In the genomic region with DNA sequence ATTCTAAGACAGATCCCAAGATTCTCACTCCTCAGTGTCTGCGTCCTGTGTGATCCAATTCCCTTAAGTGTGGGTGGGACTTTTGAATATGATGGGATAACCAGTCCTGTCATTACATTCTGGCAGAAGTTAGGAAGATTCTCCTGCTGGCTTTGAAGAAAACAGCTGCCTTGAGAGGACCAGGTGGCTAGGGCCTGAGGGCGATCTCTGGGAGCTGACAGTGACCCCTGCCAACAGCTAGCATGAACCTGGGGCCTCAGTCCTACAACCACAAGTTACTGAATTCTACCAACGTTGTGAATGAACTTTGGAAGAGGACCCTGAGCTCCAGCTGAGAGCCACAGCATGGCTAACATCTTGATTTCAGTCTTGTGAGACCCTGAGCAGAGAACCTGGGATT, we compare ENCODE assay signal across 2 cellular contexts.
TF ChIP-seq lines count a peak whose summit lies in the region.

No MANE protein-coding gene starts in this region.

TF ChIP-seq in HCT116, 20 proteins besides CTCF, POLR2A, EP300 and RAD21:
- TF ChIP-seq CBX3 (IDR thresholded peaks at IDR 0.05; ENCODE audit: low read depth) (no peak), EZH2 (IDR thresholded peaks at IDR 0.05) (no peak), ZFX (IDR thresholded peaks at IDR 0.05) (no peak), FOSL1 (IDR thresholded peaks at IDR 0.05; ENCODE audit: low read depth) (no peak), EGR1 (IDR thresholded peaks at IDR 0.05; ENCODE audit: low read depth) (no peak), TCF7L2 (IDR thresholded peaks at IDR 0.05; ENCODE audit: borderline replicate concordance, extremely low read depth, insufficient read depth, insufficient read length) (no peak), ZNF274 (IDR thresholded peaks at IDR 0.05; ENCODE audit: low read depth, low read length) (no peak), ELF1 (IDR thresholded peaks at IDR 0.05; ENCODE audit: borderline replicate concordance, low read depth) (no peak), SRF (IDR thresholded peaks at IDR 0.05; ENCODE audit: low read depth) (no peak), JUND (IDR thresholded peaks at IDR 0.05) (no peak)
- TF ChIP-seq, protein P1, sequence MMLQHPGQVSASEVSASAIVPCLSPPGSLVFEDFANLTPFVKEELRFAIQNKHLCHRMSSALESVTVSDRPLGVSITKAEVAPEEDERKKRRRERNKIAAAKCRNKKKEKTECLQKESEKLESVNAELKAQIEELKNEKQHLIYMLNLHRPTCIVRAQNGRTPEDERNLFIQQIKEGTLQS (IDR thresholded peaks at IDR 0.05): no peak
- TF ChIP-seq, protein P2, sequence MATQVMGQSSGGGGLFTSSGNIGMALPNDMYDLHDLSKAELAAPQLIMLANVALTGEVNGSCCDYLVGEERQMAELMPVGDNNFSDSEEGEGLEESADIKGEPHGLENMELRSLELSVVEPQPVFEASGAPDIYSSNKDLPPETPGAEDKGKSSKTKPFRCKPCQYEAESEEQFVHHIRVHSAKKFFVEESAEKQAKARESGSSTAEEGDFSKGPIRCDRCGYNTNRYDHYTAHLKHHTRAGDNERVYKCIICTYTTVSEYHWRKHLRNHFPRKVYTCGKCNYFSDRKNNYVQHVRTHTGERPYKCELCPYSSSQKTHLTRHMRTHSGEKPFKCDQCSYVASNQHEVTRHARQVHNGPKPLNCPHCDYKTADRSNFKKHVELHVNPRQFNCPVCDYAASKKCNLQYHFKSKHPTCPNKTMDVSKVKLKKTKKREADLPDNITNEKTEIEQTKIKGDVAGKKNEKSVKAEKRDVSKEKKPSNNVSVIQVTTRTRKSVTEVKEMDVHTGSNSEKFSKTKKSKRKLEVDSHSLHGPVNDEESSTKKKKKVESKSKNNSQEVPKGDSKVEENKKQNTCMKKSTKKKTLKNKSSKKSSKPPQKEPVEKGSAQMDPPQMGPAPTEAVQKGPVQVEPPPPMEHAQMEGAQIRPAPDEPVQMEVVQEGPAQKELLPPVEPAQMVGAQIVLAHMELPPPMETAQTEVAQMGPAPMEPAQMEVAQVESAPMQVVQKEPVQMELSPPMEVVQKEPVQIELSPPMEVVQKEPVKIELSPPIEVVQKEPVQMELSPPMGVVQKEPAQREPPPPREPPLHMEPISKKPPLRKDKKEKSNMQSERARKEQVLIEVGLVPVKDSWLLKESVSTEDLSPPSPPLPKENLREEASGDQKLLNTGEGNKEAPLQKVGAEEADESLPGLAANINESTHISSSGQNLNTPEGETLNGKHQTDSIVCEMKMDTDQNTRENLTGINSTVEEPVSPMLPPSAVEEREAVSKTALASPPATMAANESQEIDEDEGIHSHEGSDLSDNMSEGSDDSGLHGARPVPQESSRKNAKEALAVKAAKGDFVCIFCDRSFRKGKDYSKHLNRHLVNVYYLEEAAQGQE (IDR thresholded peaks at IDR 0.05; ENCODE audit: low read depth): no peak

TF ChIP-seq in H1, 55 proteins besides CTCF, POLR2A, EP300 and RAD21:
- no peak for TF ChIP-seq SIRT6 (IDR thresholded peaks at IDR 0.05; ENCODE audit: low read length)
- no peak for TF ChIP-seq RFX5 (IDR thresholded peaks at IDR 0.05; ENCODE audit: borderline replicate concordance, low read depth, low read length)
- no peak for TF ChIP-seq CREB1 (IDR thresholded peaks at IDR 0.05)
- TF ChIP-seq ZNF274 (IDR thresholded peaks at IDR 0.05; ENCODE audit: borderline replicate concordance, extremely low read depth, low read length): no peak
- no peak for TF ChIP-seq GTF2F1 (IDR thresholded peaks at IDR 0.05; ENCODE audit: borderline replicate concordance, low read depth, low read length)
- TF ChIP-seq CHD1 (IDR thresholded peaks at IDR 0.05; ENCODE audit: low read depth, low read length): no peak
- TF ChIP-seq, protein P3, sequence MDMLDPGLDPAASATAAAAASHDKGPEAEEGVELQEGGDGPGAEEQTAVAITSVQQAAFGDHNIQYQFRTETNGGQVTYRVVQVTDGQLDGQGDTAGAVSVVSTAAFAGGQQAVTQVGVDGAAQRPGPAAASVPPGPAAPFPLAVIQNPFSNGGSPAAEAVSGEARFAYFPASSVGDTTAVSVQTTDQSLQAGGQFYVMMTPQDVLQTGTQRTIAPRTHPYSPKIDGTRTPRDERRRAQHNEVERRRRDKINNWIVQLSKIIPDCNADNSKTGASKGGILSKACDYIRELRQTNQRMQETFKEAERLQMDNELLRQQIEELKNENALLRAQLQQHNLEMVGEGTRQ (IDR thresholded peaks at IDR 0.05; ENCODE audit: low read length): no peak
- TF ChIP-seq JUN (IDR thresholded peaks at IDR 0.05; ENCODE audit: low read depth, low read length): no peak
- no peak for TF ChIP-seq SRF (IDR thresholded peaks at IDR 0.05; ENCODE audit: low read depth, low read length)
- TF ChIP-seq POU5F1 (IDR thresholded peaks at IDR 0.05; ENCODE audit: low read depth, low read length): no peak
- no peak for TF ChIP-seq BACH1 (IDR thresholded peaks at IDR 0.05; ENCODE audit: low read length)
- TF ChIP-seq SP1 (IDR thresholded peaks at IDR 0.05; ENCODE audit: low read depth, low read length): no peak
- no peak for TF ChIP-seq SIX5 (IDR thresholded peaks at IDR 0.05; ENCODE audit: low read depth, low read length)
